Comparison of ENCODE assay signal across 41 cellular contexts in the genomic region with DNA sequence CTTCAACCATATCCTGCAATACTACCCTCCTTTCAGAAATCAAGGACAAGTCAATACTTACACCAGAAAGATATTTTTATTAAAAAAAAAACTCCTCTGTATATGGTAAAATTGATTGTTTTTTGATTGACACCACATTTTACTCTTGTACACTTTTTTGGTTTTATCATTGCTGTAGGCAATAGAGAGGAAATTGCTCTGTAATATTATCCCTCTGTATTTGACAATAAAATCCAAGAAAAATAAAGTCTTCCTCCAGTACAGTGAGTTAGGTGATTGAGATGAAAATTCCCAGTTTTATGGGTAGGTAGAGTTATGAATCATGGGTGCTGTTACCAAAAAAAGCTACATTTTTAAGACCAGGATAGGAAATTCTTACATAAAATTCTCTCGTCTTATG. TPM values are rescaled to one million over a fixed set of nuclear protein-coding genes. Genes with fewer than 3 reads are reported as not detected.
"Had no signal": no experiment of that assay in that cellular context is flagged by ENCODE, and none has a peak within 500 bp of the region (broad histone marks: within the 10 kb centered on the region; RNA-seq: fewer than 3 reads in every experiment).

No MANE protein-coding gene starts in this region.

- ATAC-seq: activated naive CD4-positive, alpha-beta T cell treated with anti-CD3 and anti-CD28 coated beads, Interleukin-2, amount 50 U/mL, for 72 hours; activated naive CD8-positive, alpha-beta T cell treated with anti-CD3 and anti-CD28 coated beads, Interleukin-2, amount 50 U/mL, for 24 hours; activated T-cell treated with anti-CD3 and anti-CD28 coated beads, Interleukin-2, amount 50 U/mL, for 4 hours; activated T-cell treated with anti-CD3 and anti-CD28 coated beads, Interleukin-2, amount 50 U/mL, for 72 hours; activated T-helper 17 cell treated with anti-CD3 and anti-CD28 coated beads, Interleukin-2, amount 50 U/mL, for 72 hours; body of pancreas had no signal

- DNase-seq: activated effector memory CD4-positive, alpha-beta T cell treated with anti-CD3 and anti-CD28 coated beads, Interleukin-2, amount 50 U/mL, for 16 hours; activated effector memory CD4-positive, alpha-beta T cell treated with Interleukin-2 at 50 U/mL for 16 hours; activated gamma-delta T cell; activated gamma-delta T cell treated with Interleukin-2 at 50 U/mL for 16 hours; activated naive CD4-positive, alpha-beta T cell; activated naive CD4-positive, alpha-beta T cell treated with anti-CD3 and anti-CD28 coated beads for 36 hours; activated naive CD4-positive, alpha-beta T cell treated with anti-CD3 and anti-CD28 coated beads, Interleukin-2, amount 10 ng/mL, durations not matched to agents 7 days and 5 days; activated naive CD4-positive, alpha-beta T cell treated with anti-CD3 and anti-CD28 coated beads, Interleukin-2, amount 50 U/mL, for 16 hours; activated naive CD4-positive, alpha-beta T cell treated with Interleukin-2 at 50 U/mL for 16 hours; activated naive CD8-positive, alpha-beta T cell treated with anti-CD3 and anti-CD28 coated beads for 36 hours; activated naive CD8-positive, alpha-beta T cell treated with anti-CD3 and anti-CD28 coated beads, Interleukin-2, amount 10 ng/mL, durations not matched to agents 7 days and 5 days; activated naive CD8-positive, alpha-beta T cell treated with anti-CD3 and anti-CD28 coated beads, Interleukin-2, amount 50 U/mL, for 24 hours; activated T-cell treated with anti-CD3 and anti-CD28 coated beads, Interleukin-2, amount 50 U/mL, for 24 hours; activated T-cell treated with anti-CD3 and anti-CD28 coated beads, Interleukin-2, amount 50 U/mL, for 4 hours; activated T-cell treated with anti-CD3 and anti-CD28 coated beads, Interleukin-2, amount 50 U/mL, for 48 hours; activated T-cell treated with anti-CD3 and anti-CD28 coated beads, Interleukin-2, amount 50 U/mL, for 72 hours; adrenal gland; amniotic stem cell; amygdala; anterior cingulate cortex; aorta; body of pancreas; brain microvascular endothelial cell; central memory CD4-positive, alpha-beta T cell; cerebellar nuclear complex had no signal

- H3K9me3 Mint-ChIP-seq: activated naive CD4-positive, alpha-beta T cell treated with anti-CD3 and anti-CD28 coated beads for 36 hours; activated naive CD4-positive, alpha-beta T cell treated with anti-CD3 and anti-CD28 coated beads, Interleukin-2, amount 10 ng/mL, durations not matched to agents 7 days and 5 days; activated naive CD4-positive, alpha-beta T cell treated with anti-CD3 and anti-CD28 coated beads, Interleukin-2, amount 50 U/mL, for 24 hours; activated naive CD8-positive, alpha-beta T cell treated with anti-CD3 and anti-CD28 coated beads for 36 hours; activated naive CD8-positive, alpha-beta T cell treated with anti-CD3 and anti-CD28 coated beads, Interleukin-2, amount 10 ng/mL, durations not matched to agents 7 days and 5 days; activated naive CD8-positive, alpha-beta T cell treated with anti-CD3 and anti-CD28 coated beads, Interleukin-2, amount 50 U/mL, for 24 hours; activated T-cell treated with anti-CD3 and anti-CD28 coated beads, Interleukin-2, amount 50 U/mL, for 24 hours; activated T-helper 1 cell treated with anti-CD3 and anti-CD28 coated beads, Interleukin-12 subunit alpha, Interleukin-12 subunit beta, Interleukin-2, Interleukin-4 antibody, amounts not matched to agents 30 ng/mL and 10 ng/mL and 1 ng/mL, durations not matched to agents 14 hours and 24 hours and 36 hours; activated T-helper 2 cell treated with anti-CD3 and anti-CD28 coated beads, Interferon-gamma antibody, Interleukin-2, Interleukin-4, amounts not matched to agents 10 μg/mL and 5 μg/mL and 100 μg/mL, durations not matched to agents 14 hours and 24 hours and 36 hours; central memory CD8-positive, alpha-beta T cell had no signal

- H3K27ac Mint-ChIP-seq: activated naive CD4-positive, alpha-beta T cell treated with anti-CD3 and anti-CD28 coated beads for 36 hours; activated naive CD4-positive, alpha-beta T cell treated with anti-CD3 and anti-CD28 coated beads, Interleukin-2, amount 10 ng/mL, durations not matched to agents 7 days and 5 days; activated naive CD4-positive, alpha-beta T cell treated with anti-CD3 and anti-CD28 coated beads, Interleukin-2, amount 50 U/mL, for 24 hours; activated naive CD4-positive, alpha-beta T cell treated with anti-CD3 and anti-CD28 coated beads, Interleukin-2, amount 50 U/mL, for 72 hours; activated naive CD8-positive, alpha-beta T cell; activated naive CD8-positive, alpha-beta T cell treated with anti-CD3 and anti-CD28 coated beads for 36 hours; activated naive CD8-positive, alpha-beta T cell treated with anti-CD3 and anti-CD28 coated beads, Interleukin-2, amount 10 ng/mL, durations not matched to agents 7 days and 5 days; activated naive CD8-positive, alpha-beta T cell treated with anti-CD3 and anti-CD28 coated beads, Interleukin-2, amount 50 U/mL, for 24 hours; activated T-cell treated with anti-CD3 and anti-CD28 coated beads, Interleukin-2, amount 50 U/mL, for 24 hours; activated T-cell treated with anti-CD3 and anti-CD28 coated beads, Interleukin-2, amount 50 U/mL, for 72 hours; activated T-helper 1 cell treated with anti-CD3 and anti-CD28 coated beads, Interleukin-12 subunit alpha, Interleukin-12 subunit beta, Interleukin-2, Interleukin-4 antibody, amounts not matched to agents 30 ng/mL and 10 ng/mL and 1 ng/mL, durations not matched to agents 14 hours and 24 hours and 36 hours; activated T-helper 17 cell treated with anti-CD3 and anti-CD28 coated beads, Interleukin-2, amount 50 U/mL, for 72 hours; activated T-helper 2 cell treated with anti-CD3 and anti-CD28 coated beads, Interferon-gamma antibody, Interleukin-2, Interleukin-4, amounts not matched to agents 10 μg/mL and 5 μg/mL and 100 μg/mL, durations not matched to agents 14 hours and 24 hours and 36 hours; brain had no signal

- H3K36me3 Mint-ChIP-seq: activated naive CD4-positive, alpha-beta T cell treated with anti-CD3 and anti-CD28 coated beads, Interleukin-2, amount 10 ng/mL, durations not matched to agents 7 days and 5 days; activated naive CD4-positive, alpha-beta T cell treated with anti-CD3 and anti-CD28 coated beads, Interleukin-2, amount 50 U/mL, for 24 hours; activated naive CD4-positive, alpha-beta T cell treated with anti-CD3 and anti-CD28 coated beads, Interleukin-2, amount 50 U/mL, for 72 hours; activated naive CD8-positive, alpha-beta T cell; activated naive CD8-positive, alpha-beta T cell treated with anti-CD3 and anti-CD28 coated beads for 36 hours; activated naive CD8-positive, alpha-beta T cell treated with anti-CD3 and anti-CD28 coated beads, Interleukin-2, amount 10 ng/mL, durations not matched to agents 7 days and 5 days; brain had no signal

- H3K4me1 ChIP-seq: adrenal gland, ascending aorta, body of pancreas had no signal

- H3K27ac ChIP-seq: adrenal gland, ascending aorta, body of pancreas, brain microvascular endothelial cell, breast epithelium, cardiac muscle cell had no signal

- H3K36me3 ChIP-seq: adrenal gland, ascending aorta, brain microvascular endothelial cell, breast epithelium, cardiac muscle cell had no signal

- H3K27me3 Mint-ChIP-seq: activated naive CD4-positive, alpha-beta T cell treated with anti-CD3 and anti-CD28 coated beads, Interleukin-2, amount 10 ng/mL, durations not matched to agents 7 days and 5 days; activated naive CD8-positive, alpha-beta T cell treated with anti-CD3 and anti-CD28 coated beads, Interleukin-2, amount 50 U/mL, for 24 hours; activated T-cell treated with anti-CD3 and anti-CD28 coated beads, Interleukin-2, amount 50 U/mL, for 24 hours had no signal

- H3K4me1 Mint-ChIP-seq: activated naive CD4-positive, alpha-beta T cell treated with anti-CD3 and anti-CD28 coated beads, Interleukin-2, amount 10 ng/mL, durations not matched to agents 7 days and 5 days; activated naive CD4-positive, alpha-beta T cell treated with anti-CD3 and anti-CD28 coated beads, Interleukin-2, amount 50 U/mL, for 24 hours; activated naive CD8-positive, alpha-beta T cell treated with anti-CD3 and anti-CD28 coated beads for 36 hours; activated naive CD8-positive, alpha-beta T cell treated with anti-CD3 and anti-CD28 coated beads, Interleukin-2, amount 10 ng/mL, durations not matched to agents 7 days and 5 days; activated naive CD8-positive, alpha-beta T cell treated with anti-CD3 and anti-CD28 coated beads, Interleukin-2, amount 50 U/mL, for 24 hours; activated T-helper 17 cell treated with anti-CD3 and anti-CD28 coated beads, Interleukin-2, amount 50 U/mL, for 72 hours; brain; central memory CD8-positive, alpha-beta T cell had no signal

- H3K4me3 Mint-ChIP-seq: activated naive CD4-positive, alpha-beta T cell treated with anti-CD3 and anti-CD28 coated beads for 36 hours; activated naive CD4-positive, alpha-beta T cell treated with anti-CD3 and anti-CD28 coated beads, Interleukin-2, amount 10 ng/mL, durations not matched to agents 7 days and 5 days; activated naive CD4-positive, alpha-beta T cell treated with anti-CD3 and anti-CD28 coated beads, Interleukin-2, amount 50 U/mL, for 24 hours; activated naive CD8-positive, alpha-beta T cell; activated naive CD8-positive, alpha-beta T cell treated with anti-CD3 and anti-CD28 coated beads for 36 hours; activated naive CD8-positive, alpha-beta T cell treated with anti-CD3 and anti-CD28 coated beads, Interleukin-2, amount 10 ng/mL, durations not matched to agents 7 days and 5 days; activated naive CD8-positive, alpha-beta T cell treated with anti-CD3 and anti-CD28 coated beads, Interleukin-2, amount 50 U/mL, for 24 hours; activated T-cell treated with anti-CD3 and anti-CD28 coated beads, Interleukin-2, amount 50 U/mL, for 24 hours; activated T-cell treated with anti-CD3 and anti-CD28 coated beads, Interleukin-2, amount 50 U/mL, for 4 hours; activated T-cell treated with anti-CD3 and anti-CD28 coated beads, Interleukin-2, amount 50 U/mL, for 72 hours; activated T-helper 1 cell treated with anti-CD3 and anti-CD28 coated beads, Interleukin-12 subunit alpha, Interleukin-12 subunit beta, Interleukin-2, Interleukin-4 antibody, amounts not matched to agents 30 ng/mL and 10 ng/mL and 1 ng/mL, durations not matched to agents 14 hours and 24 hours and 36 hours; activated T-helper 17 cell treated with anti-CD3 and anti-CD28 coated beads, Interleukin-2, amount 50 U/mL, for 72 hours; brain; central memory CD8-positive, alpha-beta T cell had no signal

- H3K27me3 ChIP-seq: adrenal gland, ascending aorta, body of pancreas, brain microvascular endothelial cell, breast epithelium, cardiac muscle cell had no signal

- H3K9me3 ChIP-seq: adrenal gland, body of pancreas, breast epithelium had no signal

- H3K4me3 ChIP-seq: adrenal gland, ascending aorta, body of pancreas, breast epithelium, cardiac muscle cell had no signal

RNA-seq across cellular contexts. Expression of a gene that starts 22.6 kb away (rescaled TPM):
- total RNA-seq: activated naive CD4-positive, alpha-beta T cell treated with anti-CD3 and anti-CD28 coated beads for 36 hours; activated naive CD4-positive, alpha-beta T cell treated with anti-CD3 and anti-CD28 coated beads, Interleukin-2, amount 50 U/mL, for 72 hours; activated naive CD8-positive, alpha-beta T cell treated with anti-CD3 and anti-CD28 coated beads for 36 hours; activated naive CD8-positive, alpha-beta T cell treated with anti-CD3 and anti-CD28 coated beads, Interleukin-2, amount 10 ng/mL, durations not matched to agents 7 days and 5 days; activated T-cell treated with anti-CD3 and anti-CD28 coated beads, Interleukin-2, amount 50 U/mL, for 4 hours; activated T-helper 1 cell treated with anti-CD3 and anti-CD28 coated beads, Interleukin-12 subunit alpha, Interleukin-12 subunit beta, Interleukin-2, Interleukin-4 antibody, amounts not matched to agents 30 ng/mL and 10 ng/mL and 1 ng/mL, durations not matched to agents 14 hours and 24 hours and 36 hours; activated T-helper 17 cell treated with anti-CD3 and anti-CD28 coated beads, Interleukin-2, amount 50 U/mL, for 72 hours; activated T-helper 2 cell treated with anti-CD3 and anti-CD28 coated beads, Interferon-gamma antibody, Interleukin-2, Interleukin-4, amounts not matched to agents 10 μg/mL and 5 μg/mL and 100 μg/mL, durations not matched to agents 14 hours and 24 hours and 36 hours; aorta; ascending aorta; astrocyte; body of pancreas; bronchial epithelial cell; cardiac muscle cell; cardiac septum; cerebellum; chondrocyte had no signal

RNA-seq across cellular contexts. Expression of a gene that starts 31.7 kb away (rescaled TPM):
- total RNA-seq: activated naive CD4-positive, alpha-beta T cell treated with anti-CD3 and anti-CD28 coated beads for 36 hours; activated naive CD4-positive, alpha-beta T cell treated with anti-CD3 and anti-CD28 coated beads, Interleukin-2, amount 50 U/mL, for 72 hours; activated naive CD8-positive, alpha-beta T cell treated with anti-CD3 and anti-CD28 coated beads for 36 hours; activated naive CD8-positive, alpha-beta T cell treated with anti-CD3 and anti-CD28 coated beads, Interleukin-2, amount 10 ng/mL, durations not matched to agents 7 days and 5 days; activated T-cell treated with anti-CD3 and anti-CD28 coated beads, Interleukin-2, amount 50 U/mL, for 4 hours; activated T-cell treated with anti-CD3 and anti-CD28 coated beads, Interleukin-2, amount 50 U/mL, for 72 hours; activated T-helper 1 cell treated with anti-CD3 and anti-CD28 coated beads, Interleukin-12 subunit alpha, Interleukin-12 subunit beta, Interleukin-2, Interleukin-4 antibody, amounts not matched to agents 30 ng/mL and 10 ng/mL and 1 ng/mL, durations not matched to agents 14 hours and 24 hours and 36 hours; activated T-helper 17 cell treated with anti-CD3 and anti-CD28 coated beads, Interleukin-2, amount 50 U/mL, for 72 hours; activated T-helper 2 cell treated with anti-CD3 and anti-CD28 coated beads, Interferon-gamma antibody, Interleukin-2, Interleukin-4, amounts not matched to agents 10 μg/mL and 5 μg/mL and 100 μg/mL, durations not matched to agents 14 hours and 24 hours and 36 hours; adrenal gland; aorta; ascending aorta; astrocyte; body of pancreas; breast epithelium; bronchial epithelial cell; cardiac muscle cell; cardiac septum; chondrocyte had no signal
